ENCODE assay signal across 20 cellular contexts in genomic region chr3:112718516-112718915, GRCh38.
"Had no signal": no experiment of that assay in that cellular context is flagged by ENCODE, and none has a peak within 500 bp of the region (broad histone marks: within the 10 kb centered on the region; RNA-seq: fewer than 3 reads in every experiment).

No MANE protein-coding gene starts in this region.

- H3K27ac ChIP-seq: esophagus muscularis mucosa, heart left ventricle, pancreas had no signal

- H3K27ac Mint-ChIP-seq: dendritic cell treated with granulocyte-macrophage colony-stimulating factor and Interleukin-4, amounts not matched to agents 40 ng/mL and 50 ng/mL, for 4 days; memory B cell; naive B cell; nephron; progenitor cell of endocrine pancreas had no signal

- FAIRE-seq: colon, frontal cortex, pancreas, small intestine had no signal

- H3K4me3 ChIP-seq: esophagus muscularis mucosa, heart left ventricle, pancreas had no signal

- H3K27me3 ChIP-seq: esophagus muscularis mucosa, heart left ventricle, pancreas had no signal

- H3K9me3 Mint-ChIP-seq: memory B cell, nephron had no signal

- H3K9me3 ChIP-seq: esophagus muscularis mucosa, heart left ventricle, pancreas had no signal

- ATAC-seq: heart left ventricle, left lobe of liver, pancreas, right cardiac atrium had no signal

- H3K36me3 ChIP-seq: esophagus muscularis mucosa, heart left ventricle, pancreas had no signal

- H3K4me1 ChIP-seq: esophagus muscularis mucosa, pancreas had no signal

- H3K4me3 Mint-ChIP-seq: dendritic cell treated with granulocyte-macrophage colony-stimulating factor and Interleukin-4, amounts not matched to agents 40 ng/mL and 50 ng/mL, for 4 days; memory B cell; naive B cell; nephron had no signal

- H3K36me3 Mint-ChIP-seq: memory B cell, naive B cell had no signal

- DNase-seq: cerebellar nuclear complex; heart left ventricle; hippocampal formation; kidney glomerular epithelial cell; naive B cell; occipital lobe; pancreas; right cardiac atrium; small intestine; stimulated activated CD4-positive, alpha-beta T cell treated with anti-CD3 and anti-CD28 coated beads, Interleukin-12 subunit alpha, Interleukin-12 subunit beta, amount 100 ng/mL, for 4 hours; stimulated activated naive CD4-positive, alpha-beta T cell treated with Interleukin-2 at 50 U/mL for 16 hours; trophoblast cell had no signal

- H3K27me3 Mint-ChIP-seq: progenitor cell of endocrine pancreas had no signal

- H3K4me1 Mint-ChIP-seq: memory B cell, naive B cell had no signal
